Comparison of ENCODE assay signal across 10 cellular contexts in genomic region chr7:106774768-106775551, GRCh38.
DNase-seq lines count a peak whose midpoint lies in the region; ATAC-seq, FAIRE-seq and TF ChIP-seq lines count a peak whose summit lies in the region.
"Had no signal": no experiment of that assay in that cellular context is flagged by ENCODE, and none has a peak within 500 bp of the region (broad histone marks: within the 10 kb centered on the region; RNA-seq: fewer than 3 reads in every experiment).

No MANE protein-coding gene starts in this region.

- CTCF ChIA-PET in A549 (lab: Yijun Ruan, JAX): interaction anchor here (0.5 to 1.6 kb wide), 3 partner anchors 38 to 804 kb away, joined by 6 to 12 read pairs (median 6); partner anchors contain the start of gene CCDC71L
- CTCF ChIA-PET in activated CD8-positive, alpha-beta T cell treated with anti-CD3 and anti-CD28 coated beads for 36 hours (lab: Charles Lee): interaction anchor here (1.0 to 3.1 kb wide), 4 partner anchors 9 to 115 kb away, joined by 4 to 9 read pairs (median 5); no protein-coding TSS in a partner anchor

- no peak for TF ChIP-seq CTCF in A549 (IDR thresholded peaks at IDR 0.05)
- TF ChIP-seq CTCF in activated CD8-positive, alpha-beta T cell treated with anti-CD3 and anti-CD28 coated beads for 36 hours (IDR thresholded peaks at IDR 0.05): no peak

- H3K27me3 Mint-ChIP-seq in activated CD8-positive, alpha-beta T cell treated with anti-CD3 and anti-CD28 coated beads for 36 hours: no peaks in the 10 kb centered on the region

- H3K27ac Mint-ChIP-seq in activated CD8-positive, alpha-beta T cell treated with anti-CD3 and anti-CD28 coated beads for 36 hours: peak overlapping the region; percentile 47
- H3K27ac Mint-ChIP-seq: CD4-positive, alpha-beta memory T cell had no signal

- H3K36me3 Mint-ChIP-seq in activated CD8-positive, alpha-beta T cell treated with anti-CD3 and anti-CD28 coated beads for 36 hours (ENCODE audit: low read depth): peaks cover 12% of the 10 kb centered on the region
- H3K36me3 Mint-ChIP-seq: CD4-positive, alpha-beta memory T cell had no signal

- H3K4me1 ChIP-seq in A549: peaks cover 58% of the 10 kb centered on the region

- H3K4me2 ChIP-seq in A549: peak overlapping the region; percentile 78
- H3K4me2 ChIP-seq: KMS-11 had no signal

- ATAC-seq in A549: peak; percentile 86 to 89
- peak; percentile 11 for ATAC-seq in activated CD8-positive, alpha-beta T cell treated with anti-CD3 and anti-CD28 coated beads for 36 hours
- ATAC-seq in HG03520 (IDR thresholded peaks at IDR 0.05; ENCODE audit: unreplicated experiment): no peak
- ATAC-seq in HG02610 (IDR thresholded peaks at IDR 0.05; ENCODE audit: unreplicated experiment): no peak
- no peak for ATAC-seq in HG03135 (IDR thresholded peaks at IDR 0.05; ENCODE audit: unreplicated experiment)

- intact Hi-C loops in activated CD8-positive, alpha-beta T cell treated with anti-CD3 and anti-CD28 coated beads for 36 hours (cut with micrococcal nuclease): no loop called here

- no peak overlapping the region for H3K4me3 Mint-ChIP-seq in activated CD8-positive, alpha-beta T cell treated with anti-CD3 and anti-CD28 coated beads for 36 hours
- H3K4me3 Mint-ChIP-seq: CD4-positive, alpha-beta memory T cell had no signal

- peaks cover 14% of the 10 kb centered on the region for H3K9me3 Mint-ChIP-seq in activated CD8-positive, alpha-beta T cell treated with anti-CD3 and anti-CD28 coated beads for 36 hours

- peak overlapping the region; percentile 35 for H3K4me3 ChIP-seq in A549

- TF ChIP-seq RAD21 in A549 (conservative IDR thresholded peaks at IDR 0.05 in 1 of 2, IDR thresholded peaks at IDR 0.05 in 1 of 2): no peak

- peak; percentile 29 to 94 for DNase-seq in A549 (ENCODE audit: low read depth in 1 of 2, low spot score in 1 of 2)
- peak; percentile 64 for DNase-seq in LoVo (ENCODE audit: low spot score)
- DNase-seq in activated CD8-positive, alpha-beta T cell treated with anti-CD3 and anti-CD28 coated beads for 36 hours: peak; percentile 78
- DNase-seq in kidney tubule cell (ENCODE audit: low spot score): peak; percentile 28
- no peak for DNase-seq in hypothalamus (lab: John Stamatoyannopoulos, UW)

- H3K4me1 Mint-ChIP-seq in activated CD8-positive, alpha-beta T cell treated with anti-CD3 and anti-CD28 coated beads for 36 hours (ENCODE audit: low read depth): peaks cover 39% of the 10 kb centered on the region

- no peak for FAIRE-seq in A549 (lab: Jason Lieb, UNC)

- POLR2A ChIA-PET in A549 (lab: Yijun Ruan, JAX): interaction anchor here (0.5 to 2.0 kb wide), 5 partner anchors 115 to 490 kb away, joined by 3 to 10 read pairs (median 5); partner anchors contain the start of genes CCDC71L, HBP1 and NAMPT
- POLR2A ChIA-PET in activated CD8-positive, alpha-beta T cell treated with anti-CD3 and anti-CD28 coated beads for 36 hours (lab: Charles Lee): no interaction called here

- TF ChIP-seq POLR2A in A549 (IDR thresholded peaks at IDR 0.05; ENCODE audit: low read length): no peak

- peak overlapping the region; percentile 82 to 92 for H3K27ac ChIP-seq in A549
- H3K27ac ChIP-seq: KMS-11 had no signal

- WGBS in A549 (ENCODE audit: missing lambda C conversion rate): 2% methylated on average over 12 of the region's 12 CpGs

- H3K9me3 ChIP-seq in A549: no peaks in the 10 kb centered on the region

- TF ChIP-seq EP300 in A549 (IDR thresholded peaks at IDR 0.05): no peak

TF ChIP-seq in A549, 52 proteins besides CTCF, POLR2A, EP300 and RAD21:
- TF ChIP-seq ELK1 (IDR thresholded peaks at IDR 0.05; ENCODE audit: low read depth, low read length) (peak; percentile 68; the same call in 1 of the 2 replicates), HDAC2 (IDR thresholded peaks at IDR 0.05) (no peak), HOXB13 (CRISPR knock-in tag; IDR thresholded peaks at IDR 0.05; ENCODE audit: low read depth) (peak; percentile 98), EHF (CRISPR knock-in tag; IDR thresholded peaks at IDR 0.05) (peak; percentile 93), NPAS2 (CRISPR knock-in tag; IDR thresholded peaks at IDR 0.05; ENCODE audit: borderline replicate concordance) (0 out of 2 replicates have a peak, but pooled peaks have one; percentile 38), E2F6 (IDR thresholded peaks at IDR 0.05; ENCODE audit: borderline replicate concordance, low read depth) (0 out of 2 replicates have a peak, but pooled peaks have one; percentile 23), FOXS1 (CRISPR knock-in tag; IDR thresholded peaks at IDR 0.05) (peak; percentile 88), MAX (IDR thresholded peaks at IDR 0.05) (peak; percentile 57; the same call in 1 of the 2 replicates), PHF8 (IDR thresholded peaks at IDR 0.05; ENCODE audit: borderline replicate concordance, low read depth) (no peak), RARB (CRISPR knock-in tag; IDR thresholded peaks at IDR 0.05) (peak; percentile 49; the same call in 1 of the 2 replicates), CBX8 (IDR thresholded peaks at IDR 0.05) (no peak), FOSB (CRISPR knock-in tag; IDR thresholded peaks at IDR 0.05) (no peak), RCOR1 (IDR thresholded peaks at IDR 0.05; ENCODE audit: low read depth, low read length) (no peak), HEYL (CRISPR knock-in tag; IDR thresholded peaks at IDR 0.05) (peak; percentile 92), HOXB5 (CRISPR knock-in tag; IDR thresholded peaks at IDR 0.05) (peak; percentile 97), HOXA7 (CRISPR knock-in tag; IDR thresholded peaks at IDR 0.05) (peak; percentile 90; the same call in 1 of the 2 replicates), ZFP36 (IDR thresholded peaks at IDR 0.05; ENCODE audit: borderline replicate concordance, partially characterized antibody) (peak; percentile 30), TP53 (CRISPR knock-in tag; IDR thresholded peaks at IDR 0.05) (no peak), GATA3 (IDR thresholded peaks at IDR 0.05; ENCODE audit: borderline replicate concordance) (no peak), ZSCAN20 (CRISPR knock-in tag; IDR thresholded peaks at IDR 0.05) (peak; percentile 98), RNF2 (IDR thresholded peaks at IDR 0.05; ENCODE audit: borderline replicate concordance, low read depth) (no peak), JUNB (IDR thresholded peaks at IDR 0.05) (peak; percentile 47; the same call in 1 of the 2 replicates), FOSL2 (IDR thresholded peaks at IDR 0.05) (peak; percentile 51; the same call in 1 of the 2 replicates), FOSL2 (CRISPR knock-in tag; IDR thresholded peaks at IDR 0.05) (peak; percentile 68), ATOH8 (CRISPR knock-in tag; IDR thresholded peaks at IDR 0.05; ENCODE audit: low read depth) (peak; percentile 98), KDM5A (IDR thresholded peaks at IDR 0.05) (no peak), ZNF302 (CRISPR knock-in tag; IDR thresholded peaks at IDR 0.05) (peak; percentile 93), JUN (IDR thresholded peaks at IDR 0.05) (peak in 1 of 2 experiments; percentile 71; a peak in 2 of 5 replicates), ZC3H11A (IDR thresholded peaks at IDR 0.05) (no peak), ESRRA (IDR thresholded peaks at IDR 0.05; ENCODE audit: borderline replicate concordance, low read length) (no peak)

Comparison
In these comparisons a context has a peak if more than half of its experiments do, and no peak if none do; other contexts are left out.
1. ATAC-seq: peak in A549 (2 of 2) and activated CD8-positive, alpha-beta T cell treated with anti-CD3 and anti-CD28 coated beads for 36 hours (single experiment); none in HG03520 (single experiment), HG02610 (single experiment) and HG03135 (single experiment).
2. DNase-seq: peak in A549 (2 of 2), LoVo (single experiment), activated CD8-positive, alpha-beta T cell treated with anti-CD3 and anti-CD28 coated beads for 36 hours (single experiment) and kidney tubule cell (single experiment); none in hypothalamus (0 of 51).